Comparison of ENCODE assay signal across 20 cellular contexts in the genomic region with DNA sequence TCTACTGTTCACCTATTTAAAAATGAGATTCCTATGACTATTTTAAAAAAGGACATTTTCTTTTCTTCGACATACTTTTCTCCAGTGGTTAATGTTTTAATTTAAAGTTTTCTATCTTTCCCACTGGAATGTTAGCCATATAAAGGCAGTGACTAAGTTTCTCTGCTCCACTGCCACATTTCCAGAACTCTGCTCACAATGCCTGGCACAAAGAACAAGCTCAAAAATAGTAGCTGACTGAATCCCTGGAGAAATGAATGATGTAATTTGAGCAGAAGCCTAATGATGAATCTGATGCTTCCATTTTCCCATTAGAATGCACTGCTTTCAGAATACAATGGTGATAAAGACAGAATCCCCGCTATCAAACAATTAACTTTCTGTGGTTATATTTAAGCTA.
A peak's percentile ranks its signal among the peaks of the same experiment; 100 is the strongest.
DNase-seq lines count a peak whose midpoint lies in the region; TF ChIP-seq lines count a peak whose summit lies in the region.
"Had no signal": no experiment of that assay in that cellular context is flagged by ENCODE, and none has a peak within 500 bp of the region (broad histone marks: within the 10 kb centered on the region; RNA-seq: fewer than 3 reads in every experiment).

No MANE protein-coding gene starts in this region.

- no peaks in the 10 kb centered on the region for H3K9me3 ChIP-seq in Caco-2
- H3K9me3 ChIP-seq: Peyer's patch had no signal

- H3K27me3 ChIP-seq in Caco-2 (replicated peaks; ENCODE audit: control insufficient read depth, insufficient read depth, low read length) (no peaks in the 10 kb centered on the region), H7 (ENCODE audit: control insufficient read depth, insufficient read depth, low read length) (no peaks in the 10 kb centered on the region)
- H3K27me3 ChIP-seq: Peyer's patch had no signal

- H3K9me3 Mint-ChIP-seq in Caco-2 (ENCODE audit: unreplicated experiment) = no peaks in the 10 kb centered on the region

- H3K27me3 Mint-ChIP-seq in Caco-2 (ENCODE audit: insufficient read depth, unreplicated experiment) = peaks cover 9% of the 10 kb centered on the region
- H3K27me3 Mint-ChIP-seq: activated naive CD8-positive, alpha-beta T cell treated with anti-CD3 and anti-CD28 coated beads for 36 hours; naive B cell; progenitor cell of endocrine pancreas had no signal

- no peaks in the 10 kb centered on the region for H3K4me1 Mint-ChIP-seq in Caco-2 (ENCODE audit: low read depth, unreplicated experiment)
- H3K4me1 Mint-ChIP-seq: activated naive CD8-positive, alpha-beta T cell treated with anti-CD3 and anti-CD28 coated beads for 36 hours; naive B cell had no signal

- no peak overlapping the region for H3K4me3 Mint-ChIP-seq in Caco-2 (ENCODE audit: unreplicated experiment)
- H3K4me3 Mint-ChIP-seq: activated naive CD8-positive, alpha-beta T cell treated with anti-CD3 and anti-CD28 coated beads for 36 hours; naive B cell had no signal

- POLR2A ChIA-PET in Caco-2 (lab: Charles Lee) = no interaction called here

- DNase-seq in HT1080 (ENCODE audit: low read depth) (peak; percentile 23), astrocyte of the hippocampus (ENCODE audit: low read depth, low spot score) (peak; percentile 33), glomerular visceral epithelial cell (ENCODE audit: extremely low spot score) (peak; percentile 3), superior temporal gyrus (ENCODE audit: extremely low spot score) (peak; percentile 55), Caco-2 (no peak), NCI-H2081 treated with DMSO at 0.1 percent for 48 hours (lab: John Stamatoyannopoulos, UW) (no peak), H7 (no peak)
- DNase-seq: activated CD4-positive, alpha-beta T cell treated with anti-CD3 and anti-CD28 coated beads, Interleukin-2, amount 50 U/mL, for 1 hour; activated naive CD8-positive, alpha-beta T cell treated with anti-CD3 and anti-CD28 coated beads for 36 hours; activated T-cell treated with anti-CD3 and anti-CD28 coated beads, Interleukin-2, amount 50 U/mL, for 1 hour; C1 segment of cervical spinal cord; cerebellar nuclear complex; DMS79; GOT3; left colon; naive B cell; NCI-H1930; NCI-H82; Peyer's patch had no signal

- BruUV-seq in Caco-2 (replicated peaks; lab: Mats Ljungman, UMichigan) = no TSS peak

- no peak for TF ChIP-seq CTCF in Caco-2 (IDR thresholded peaks at IDR 0.05; ENCODE audit: insufficient read depth in 1 of 2, low read depth in 1 of 2, low read length in 1 of 2, severe bottlenecking in 1 of 2, unreplicated experiment in 1 of 2)

- CTCF ChIA-PET in Caco-2 (lab: Charles Lee) = no interaction called here

- intact Hi-C loops in Caco-2 (cut with micrococcal nuclease; ENCODE audit: unreplicated experiment) = no loop called here

- no peaks in the 10 kb centered on the region for H3K36me3 ChIP-seq in Caco-2 (ENCODE audit: control insufficient read depth, insufficient read depth, low read length)
- H3K36me3 ChIP-seq in H7 (replicated peaks; ENCODE audit: control insufficient read depth, insufficient read depth, low read length) = no peaks in the 10 kb centered on the region
- H3K36me3 ChIP-seq: Peyer's patch had no signal

- H3K4me1 ChIP-seq in Caco-2 = no peaks in the 10 kb centered on the region
- H3K4me1 ChIP-seq: Peyer's patch had no signal

- H3K4me3 ChIP-seq in Caco-2 (ENCODE audit: low read depth, low read length) (no peak overlapping the region), H7 (ENCODE audit: insufficient read depth, low read depth, low read length) (no peak overlapping the region)
- H3K4me3 ChIP-seq: Peyer's patch had no signal

- H3K27ac Mint-ChIP-seq in Caco-2 (ENCODE audit: unreplicated experiment) = no peak overlapping the region
- H3K27ac Mint-ChIP-seq: activated naive CD8-positive, alpha-beta T cell treated with anti-CD3 and anti-CD28 coated beads for 36 hours; naive B cell; progenitor cell of endocrine pancreas had no signal

- H3K36me3 Mint-ChIP-seq in Caco-2 (ENCODE audit: insufficient read depth, unreplicated experiment) = no peaks in the 10 kb centered on the region
- H3K36me3 Mint-ChIP-seq: activated naive CD8-positive, alpha-beta T cell treated with anti-CD3 and anti-CD28 coated beads for 36 hours; naive B cell had no signal

Comparison
In these comparisons a context has a peak if more than half of its experiments do, and no peak if none do; other contexts are left out.
1. DNase-seq: peak in HT1080 (single experiment), astrocyte of the hippocampus (single experiment), glomerular visceral epithelial cell (single experiment) and superior temporal gyrus (single experiment); none in Caco-2 (0 of 2), NCI-H2081 treated with DMSO at 0.1 percent for 48 hours (single experiment) and H7 (single experiment).